10 cellular contexts compared by ENCODE assay signal in genomic region chr6:36848658-36849441, GRCh38. TPM values are rescaled to one million over a fixed set of nuclear protein-coding genes. Genes with fewer than 3 reads are reported as not detected.
DNase-seq lines count a peak whose midpoint lies in the region; ATAC-seq and TF ChIP-seq lines count a peak whose summit lies in the region.
"Had no signal": no experiment of that assay in that cellular context is flagged by ENCODE, and none has a peak within 500 bp of the region (broad histone marks: within the 10 kb centered on the region; RNA-seq: fewer than 3 reads in every experiment).

No MANE protein-coding gene starts in this region.

- WGBS in lung, 2 donors = 30 to 41% methylated on average over 23 to 26 of the region's 26 CpGs

- no peaks in the 10 kb centered on the region for H3K9me3 ChIP-seq in lung (ENCODE audit: control insufficient read depth in 2 of 2, insufficient read depth in 1 of 2, low read length in 1 of 2)

- no peaks in the 10 kb centered on the region for H3K36me3 ChIP-seq in lung (ENCODE audit: control insufficient read depth in 2 of 2, insufficient read depth in 2 of 2, low read length in 2 of 2)

- intact Hi-C loops in dendritic cell treated with granulocyte-macrophage colony-stimulating factor and Interleukin-4, amounts not matched to agents 40 ng/mL and 50 ng/mL, for 4 days (cut with micrococcal nuclease) = no loop called here

- peak overlapping the region; percentile 49 for H3K27ac ChIP-seq in 22Rv1
- peak overlapping the region in 1 of 2 donors; percentile 47 for H3K27ac ChIP-seq in lung (ENCODE audit: low read depth in 1 of 2, low read length in 1 of 2)

- peak; percentile 70 for ATAC-seq in lung (ENCODE audit: insufficient read depth, low FRiP score)

- H3K4me1 ChIP-seq in lung (ENCODE audit: control insufficient read depth in 2 of 2, insufficient read depth in 2 of 2, low read length in 2 of 2) = peaks cover 0 to 26% of the 10 kb centered on the region in 2 donors

- peaks cover 84% of the 10 kb centered on the region for H3K4me1 Mint-ChIP-seq in dendritic cell treated with granulocyte-macrophage colony-stimulating factor and Interleukin-4, amounts not matched to agents 40 ng/mL and 50 ng/mL, for 4 days (ENCODE audit: low read depth)
- peaks cover 46% of the 10 kb centered on the region for H3K4me1 Mint-ChIP-seq in HFFc6 (ENCODE audit: low read depth)
- H3K4me1 Mint-ChIP-seq: IgD-negative memory B cell had no signal

- peaks cover 12% of the 10 kb centered on the region for H3K9me3 Mint-ChIP-seq in dendritic cell treated with granulocyte-macrophage colony-stimulating factor and Interleukin-4, amounts not matched to agents 40 ng/mL and 50 ng/mL, for 4 days
- H3K9me3 Mint-ChIP-seq in HFFc6 = peaks cover 9% of the 10 kb centered on the region

- no peak for TF ChIP-seq CTCF in 22Rv1 (IDR thresholded peaks at IDR 0.05)
- TF ChIP-seq CTCF in lung (IDR thresholded peaks at IDR 0.05; ENCODE audit: control extremely low read depth, extremely low read depth) = no peak
- no peak for TF ChIP-seq CTCF in HFFc6 (IDR thresholded peaks at IDR 0.05)

- H3K27me3 Mint-ChIP-seq in dendritic cell treated with granulocyte-macrophage colony-stimulating factor and Interleukin-4, amounts not matched to agents 40 ng/mL and 50 ng/mL, for 4 days = peaks cover 16% of the 10 kb centered on the region
- peaks cover 6% of the 10 kb centered on the region for H3K27me3 Mint-ChIP-seq in HFFc6 (ENCODE audit: insufficient read depth)

- H3K27me3 ChIP-seq in lung (ENCODE audit: control insufficient read depth, insufficient read depth) = no peaks in the 10 kb centered on the region

- no peak overlapping the region for H3K4me3 ChIP-seq in lung

- H3K36me3 Mint-ChIP-seq in dendritic cell treated with granulocyte-macrophage colony-stimulating factor and Interleukin-4, amounts not matched to agents 40 ng/mL and 50 ng/mL, for 4 days (ENCODE audit: low read depth) = peaks cover 10% of the 10 kb centered on the region
- peaks cover 24% of the 10 kb centered on the region for H3K36me3 Mint-ChIP-seq in HFFc6 (ENCODE audit: low read depth)

- DNase-seq in NCI-H187 treated with DMSO at 0.1 percent for 48 hours (lab: John Stamatoyannopoulos, UW) (peak; percentile 91), lung (ENCODE audit: low spot score) (peak; percentile 71), AG08396 (ENCODE audit: low spot score) (no peak), DMS53 treated with DMSO at 0.1 percent for 48 hours (lab: John Stamatoyannopoulos, UW; ENCODE audit: unreplicated experiment) (no peak), HFFc6 (no peak), DMS53 (lab: John Stamatoyannopoulos, UW) (no peak)
- DNase-seq: AML-193 had no signal

- H3K4me3 Mint-ChIP-seq in dendritic cell treated with granulocyte-macrophage colony-stimulating factor and Interleukin-4, amounts not matched to agents 40 ng/mL and 50 ng/mL, for 4 days = peak overlapping the region; percentile 52
- H3K4me3 Mint-ChIP-seq in HFFc6 = no peak overlapping the region
- H3K4me3 Mint-ChIP-seq: IgD-negative memory B cell had no signal

- peak overlapping the region; percentile 78 for H3K27ac Mint-ChIP-seq in dendritic cell treated with granulocyte-macrophage colony-stimulating factor and Interleukin-4, amounts not matched to agents 40 ng/mL and 50 ng/mL, for 4 days
- no peak overlapping the region for H3K27ac Mint-ChIP-seq in HFFc6
- H3K27ac Mint-ChIP-seq: IgD-negative memory B cell had no signal

RNA-seq across cellular contexts. Expression of gene CPNE5, which starts 9.6 kb away (rescaled TPM):
- 1 to 10 TPM; 3.2 to 5.2 TPM for total RNA-seq in lung
- 1 to 10 TPM in 1 of 2 donors, under 1 TPM in 1; 0.93 to 4.3 TPM for polyA plus RNA-seq in lung
- under 1 TPM in 4 of 6 experiments, not detected in 2; 0.12 to 0.37 (median 0.26) TPM for total RNA-seq in HFFc6 (2021; fragmentation: NEBNext Ultra II Directional; extraction: Animal tissue kit (Norgen Biotek cat#: 25700))

RNA-seq across cellular contexts. Expression of gene PPIL1, which starts 25.8 kb away (rescaled TPM):
- 10 to 100 TPM; 17.7 to 22.6 TPM for total RNA-seq in lung
- polyA plus RNA-seq in lung = 10 to 100 TPM; 12.3 to 30.2 TPM
- 10 to 100 TPM; 36.1 to 46.8 (median 39.6) TPM for total RNA-seq in HFFc6 (2021; fragmentation: NEBNext Ultra II Directional; extraction: Animal tissue kit (Norgen Biotek cat#: 25700))

RNA-seq across cellular contexts. Expression of gene C6orf89, which starts 36.9 kb away (rescaled TPM):
- 10 to 100 TPM; 44.8 to 59.5 TPM for total RNA-seq in lung
- 10 to 100 TPM; 22.9 to 34.0 TPM for polyA plus RNA-seq in lung
- total RNA-seq in HFFc6 (2021; fragmentation: NEBNext Ultra II Directional; extraction: Animal tissue kit (Norgen Biotek cat#: 25700)) = 10 to 100 TPM; 71.3 to 89.2 (median 80.8) TPM

Comparison
In these comparisons a context has a peak if more than half of its experiments do, and no peak if none do; other contexts are left out.
1. DNase-seq: peak in NCI-H187 treated with DMSO at 0.1 percent for 48 hours (single experiment) and lung (single experiment); none in AG08396 (single experiment), DMS53 treated with DMSO at 0.1 percent for 48 hours (single experiment), HFFc6 (single experiment) and DMS53 (single experiment).